Comparison of ENCODE assay signal across 3 cellular contexts in genomic region chr3:10585945-10586344, GRCh38.
A peak's percentile ranks its signal among the peaks of the same experiment; 100 is the strongest.
TF ChIP-seq lines count a peak whose summit lies in the region.

No MANE protein-coding gene starts in this region.

TF ChIP-seq in HepG2, 621 proteins besides CTCF, POLR2A, EP300 and RAD21 (continued from another document):
- TF ChIP-seq ATF7 (IDR thresholded peaks at IDR 0.05) (peak; percentile 91), ATF7 (CRISPR knock-in tag; IDR thresholded peaks at IDR 0.05) (no peak), SAP130 (CRISPR knock-in tag; IDR thresholded peaks at IDR 0.05; ENCODE audit: low read depth) (no peak), ZNF569 (CRISPR knock-in tag; IDR thresholded peaks at IDR 0.05; ENCODE audit: borderline replicate concordance) (no peak), SUZ12 (IDR thresholded peaks at IDR 0.05; ENCODE audit: low read depth, low read length) (no peak), ZNF367 (CRISPR knock-in tag; IDR thresholded peaks at IDR 0.05; ENCODE audit: borderline replicate concordance) (no peak), SNAPC2 (CRISPR knock-in tag; IDR thresholded peaks at IDR 0.05) (no peak), FOXA1 (IDR thresholded peaks at IDR 0.05) (no peak), FOXA1 (CRISPR knock-in tag; IDR thresholded peaks at IDR 0.05) (no peak), ZNF567 (CRISPR knock-in tag; IDR thresholded peaks at IDR 0.05; ENCODE audit: borderline replicate concordance) (no peak), ZNF207 (IDR thresholded peaks at IDR 0.05; ENCODE audit: borderline replicate concordance) (no peak), CREB1 (IDR thresholded peaks at IDR 0.05) (peak; percentile 46), CREB1 (CRISPR knock-in tag; IDR thresholded peaks at IDR 0.05) (no peak)
TF ChIP-seq in HepG2: peak in this region for 2.

TF ChIP-seq in HEK293, 187 proteins besides CTCF, POLR2A, EP300 and RAD21:
- TF ChIP-seq, protein P1, sequence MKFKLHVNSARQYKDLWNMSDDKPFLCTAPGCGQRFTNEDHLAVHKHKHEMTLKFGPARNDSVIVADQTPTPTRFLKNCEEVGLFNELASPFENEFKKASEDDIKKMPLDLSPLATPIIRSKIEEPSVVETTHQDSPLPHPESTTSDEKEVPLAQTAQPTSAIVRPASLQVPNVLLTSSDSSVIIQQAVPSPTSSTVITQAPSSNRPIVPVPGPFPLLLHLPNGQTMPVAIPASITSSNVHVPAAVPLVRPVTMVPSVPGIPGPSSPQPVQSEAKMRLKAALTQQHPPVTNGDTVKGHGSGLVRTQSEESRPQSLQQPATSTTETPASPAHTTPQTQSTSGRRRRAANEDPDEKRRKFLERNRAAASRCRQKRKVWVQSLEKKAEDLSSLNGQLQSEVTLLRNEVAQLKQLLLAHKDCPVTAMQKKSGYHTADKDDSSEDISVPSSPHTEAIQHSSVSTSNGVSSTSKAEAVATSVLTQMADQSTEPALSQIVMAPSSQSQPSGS (tag by site-specific recombination; IDR thresholded peaks at IDR 0.05; ENCODE audit: low read depth): peak; percentile 60; the same call in 1 of the 2 replicates
- TF ChIP-seq MZF1 (tag by site-specific recombination; IDR thresholded peaks at IDR 0.05; ENCODE audit: borderline replicate concordance): no peak

TF ChIP-seq in K562, 482 proteins besides CTCF, POLR2A, EP300 and RAD21 (continued from another document):
- TF ChIP-seq ATF3 (IDR thresholded peaks at IDR 0.05) (peak; percentile 31; the same call in 1 of the 2 replicates), ATF3 (CRISPR knock-in tag; conservative IDR thresholded peaks at IDR 0.05) (no peak), ZNF239 (CRISPR knock-in tag; IDR thresholded peaks at IDR 0.05) (no peak), PHB (CRISPR knock-in tag; IDR thresholded peaks at IDR 0.05) (no peak)
